Comparison of ENCODE assay signal across 8 cellular contexts in the genomic region with DNA sequence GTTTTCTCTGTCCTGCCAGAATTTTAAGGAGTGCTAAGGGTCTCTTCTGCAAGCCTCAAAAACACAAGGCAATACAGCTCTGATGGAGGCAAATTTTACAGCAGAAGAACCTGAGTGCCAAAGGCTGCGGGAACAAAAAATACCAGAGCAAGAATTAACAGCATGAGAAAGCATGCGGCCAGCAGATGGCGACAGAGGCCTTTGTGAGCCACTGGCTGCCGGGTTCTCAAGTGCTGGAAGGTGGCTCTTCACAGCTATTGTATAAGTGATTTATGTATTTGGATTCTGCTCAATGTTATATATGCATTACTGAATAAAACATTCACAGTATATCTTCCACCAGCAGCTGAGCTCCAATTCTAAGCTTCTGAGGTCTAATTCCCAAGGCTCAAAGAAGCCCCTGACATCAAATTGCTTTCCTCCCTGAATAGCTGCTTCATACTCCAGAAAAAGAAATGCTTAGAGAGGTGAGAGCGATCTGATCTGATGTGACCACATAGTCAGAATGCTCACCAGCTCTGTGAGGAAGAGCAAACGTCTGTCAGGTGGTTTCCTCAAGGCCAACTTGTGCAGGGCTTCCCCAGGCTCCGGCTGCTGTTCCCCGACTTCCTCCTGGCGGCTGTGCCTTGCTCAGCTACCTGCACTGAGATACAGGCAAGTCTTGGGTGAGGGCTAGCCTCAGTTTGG. TPM values are rescaled to one million over a fixed set of nuclear protein-coding genes. Genes with fewer than 3 reads are reported as not detected.
DNase-seq lines count a peak whose midpoint lies in the region; ATAC-seq and TF ChIP-seq lines count a peak whose summit lies in the region.

No MANE protein-coding gene starts in this region.

- no peaks in the 10 kb centered on the region for H3K79me2 ChIP-seq in OCI-LY1 (ENCODE audit: insufficient read depth, low read length)

- H3K9me2 ChIP-seq in OCI-LY1 (ENCODE audit: low read depth, low read length) = no peaks in the 10 kb centered on the region

- intact Hi-C loops in naive thymus-derived CD4-positive, alpha-beta T cell (cut with micrococcal nuclease) = loop anchor here (1.0 to 10.0 kb wide), 14 partner anchors 31 to 1404 kb away; partner anchors contain the start of genes FARS2 (in 1 of the 2) and LYRM4 (in 1 of the 2)

- CTCF ChIA-PET in naive thymus-derived CD4-positive, alpha-beta T cell (lab: Charles Lee) = interaction anchor here (0.5 to 2.7 kb wide), 44 partner anchors 10 to 1581 kb away, joined by 3 to 28 read pairs (median 4); partner anchors contain the start of gene LYRM4

- no peak overlapping the region for H3K4me2 ChIP-seq in OCI-LY1 (ENCODE audit: low read length)

- in situ Hi-C loops in KBM-7 (cut with MboI; ENCODE audit: low pct_unique_long_range_greater_than_20kb, low sequenced_read_pairs) = no loop called here

- H3K36me3 ChIP-seq in OCI-LY1 (ENCODE audit: insufficient read depth, low read length) = no peaks in the 10 kb centered on the region
- no peaks in the 10 kb centered on the region for H3K36me3 ChIP-seq in naive thymus-derived CD4-positive, alpha-beta T cell (ENCODE audit: control insufficient read depth in 2 of 3, insufficient read depth in 3 of 3, low read length in 3 of 3)

- no peak overlapping the region for H3K4me3 Mint-ChIP-seq in naive thymus-derived CD4-positive, alpha-beta T cell

- H2AFZ ChIP-seq in OCI-LY1 (ENCODE audit: low read length) = no peak overlapping the region

- peak overlapping the region in 2 of 9 donors; percentile 18 to 25 for H3K27ac Mint-ChIP-seq in naive thymus-derived CD4-positive, alpha-beta T cell

- no peaks in the 10 kb centered on the region for H3K36me3 Mint-ChIP-seq in naive thymus-derived CD4-positive, alpha-beta T cell

- no peak overlapping the region for H3K9ac ChIP-seq in OCI-LY1 (ENCODE audit: low read length)

- peaks cover 0 to 7% (median 5%) of the 10 kb centered on the region in 7 donors for H3K4me1 Mint-ChIP-seq in naive thymus-derived CD4-positive, alpha-beta T cell

- POLR2A ChIA-PET in naive thymus-derived CD4-positive, alpha-beta T cell (lab: Charles Lee) = interaction anchor here (1.4 kb wide), 1 partner anchor 30 kb away, joined by 5 read pairs; no protein-coding TSS in a partner anchor

- H3K9me3 ChIP-seq in OCI-LY1 (ENCODE audit: low read length) = no peaks in the 10 kb centered on the region
- H3K9me3 ChIP-seq in naive thymus-derived CD4-positive, alpha-beta T cell (ENCODE audit: control insufficient read depth in 2 of 3, low read length in 3 of 3) = no peaks in the 10 kb centered on the region

- H3K27me3 Mint-ChIP-seq in naive thymus-derived CD4-positive, alpha-beta T cell = no peaks in the 10 kb centered on the region

- no peaks in the 10 kb centered on the region for H3K9me3 Mint-ChIP-seq in naive thymus-derived CD4-positive, alpha-beta T cell

- peak; percentile 89 for DNase-seq in GM12865 (ENCODE audit: low read depth)
- peak; percentile 85 for DNase-seq in KBM-7
- DNase-seq in activated CD8-positive, alpha-beta memory T cell treated with anti-CD3 and anti-CD28 coated beads, Interleukin-2, amount 50 U/mL, for 4 hours = peak; percentile 87
- no peak for DNase-seq in epithelial cell of proximal tubule (ENCODE audit: low read depth)
- peak; percentile 61 to 86 (median 73) for DNase-seq in naive thymus-derived CD4-positive, alpha-beta T cell
- DNase-seq in stimulated activated CD8-positive, alpha-beta memory T cell treated with anti-CD3 and anti-CD28 coated beads, Interleukin-7, amount 100 ng/mL, for 24 hours (ENCODE audit: low read depth) = peak; percentile 75

- ATAC-seq in naive thymus-derived CD4-positive, alpha-beta T cell = peak; percentile 84
- no peak for ATAC-seq in GM18907 (IDR thresholded peaks at IDR 0.05; ENCODE audit: unreplicated experiment)

- H3K27ac ChIP-seq in OCI-LY1 (ENCODE audit: low read depth, low read length, poor library complexity, severe bottlenecking) = no peak overlapping the region
- no peak overlapping the region for H3K27ac ChIP-seq in naive thymus-derived CD4-positive, alpha-beta T cell (ENCODE audit: low read depth, low read length)

- TF ChIP-seq CTCF in GM12865 (IDR thresholded peaks at IDR 0.05; ENCODE audit: insufficient read depth, low read depth, low read length, missing control alignments) (peak; percentile 87), OCI-LY1 (IDR thresholded peaks at IDR 0.05; ENCODE audit: low read length) (peak; percentile 92), epithelial cell of proximal tubule (conservative IDR thresholded peaks at IDR 0.05; ENCODE audit: low read depth, low read length) (peak; percentile 91)

- H4K20me1 ChIP-seq in OCI-LY1 (ENCODE audit: insufficient read depth, low read length) = no peaks in the 10 kb centered on the region

- no peaks in the 10 kb centered on the region for H3K27me3 ChIP-seq in OCI-LY1 (ENCODE audit: insufficient read depth, low read length)
- no peaks in the 10 kb centered on the region for H3K27me3 ChIP-seq in naive thymus-derived CD4-positive, alpha-beta T cell (ENCODE audit: control insufficient read depth in 2 of 2, insufficient read depth in 2 of 2, low read length in 2 of 2)

- H3F3A ChIP-seq in OCI-LY1 (ENCODE audit: insufficient read depth, low read length) = no peaks in the 10 kb centered on the region

- H3K4me1 ChIP-seq in OCI-LY1 (ENCODE audit: insufficient read depth, low read length, severe bottlenecking) = peaks cover 18% of the 10 kb centered on the region
- no peaks in the 10 kb centered on the region for H3K4me1 ChIP-seq in naive thymus-derived CD4-positive, alpha-beta T cell (ENCODE audit: control insufficient read depth in 2 of 2, insufficient read depth in 2 of 2, low read length in 2 of 2)

- H3K4me3 ChIP-seq in GM12865 (ENCODE audit: low read depth, low read length) (no peak overlapping the region), OCI-LY1 (ENCODE audit: low read depth, low read length, poor library complexity, severe bottlenecking) (no peak overlapping the region), epithelial cell of proximal tubule (ENCODE audit: low read depth, low read length) (no peak overlapping the region)
- no peak overlapping the region for H3K4me3 ChIP-seq in naive thymus-derived CD4-positive, alpha-beta T cell (ENCODE audit: low read length)

RNA-seq across cellular contexts. Expression of gene PPP1R3G, which starts 58.6 kb away (rescaled TPM):
- 0.94 and 2.5 TPM in 2 replicates for total RNA-seq in epithelial cell of proximal tubule
- total RNA-seq in naive thymus-derived CD4-positive, alpha-beta T cell = under 1 TPM in 3 of 5 experiments, not detected in 2; 0.07 to 0.24 (median 0.08) TPM
- not detected for polyA plus RNA-seq in naive thymus-derived CD4-positive, alpha-beta T cell
